7 cellular contexts compared by ENCODE assay signal in the genomic region with DNA sequence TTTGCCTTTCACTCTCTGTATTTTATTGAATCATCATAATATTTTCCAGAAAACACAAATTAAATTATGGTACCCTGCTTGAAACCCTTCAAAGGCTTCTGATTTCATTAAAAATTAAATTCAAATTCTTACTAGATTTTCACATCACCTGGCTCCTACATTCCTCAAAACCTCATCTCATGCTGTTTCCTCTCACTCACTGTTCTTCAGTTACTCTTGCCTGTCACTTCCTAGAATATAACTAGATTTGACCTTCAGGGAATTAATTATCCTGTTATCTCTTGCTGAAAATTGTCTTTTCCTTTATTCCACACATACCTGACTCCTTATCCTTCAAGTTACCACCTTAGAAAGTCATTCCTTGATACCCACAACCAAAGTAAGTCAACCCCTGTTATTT.
"Had no signal": no experiment of that assay in that cellular context is flagged by ENCODE, and none has a peak within 500 bp of the region (broad histone marks: within the 10 kb centered on the region; RNA-seq: fewer than 3 reads in every experiment).

No MANE protein-coding gene starts in this region.

- H3K4me3 ChIP-seq: GM23248, HAP-1 had no signal

- H3K27ac ChIP-seq: GM23248, HL-60 had no signal

- H3K36me3 ChIP-seq: HAP-1 had no signal

- H2AFZ ChIP-seq: GM23248 had no signal

- H3K9ac ChIP-seq: GM23248 had no signal

- FAIRE-seq: HepG2 had no signal

- DNase-seq: GM23248, GOT3, H7, HFFc6 had no signal

- H3K9me3 ChIP-seq: HAP-1 had no signal
